ENCODE assay signal across 7 cellular contexts in genomic region chr12:108856428-108857157, GRCh38. TPM values are rescaled to one million over a fixed set of nuclear protein-coding genes. Genes with fewer than 3 reads are reported as not detected.
DNase-seq lines count a peak whose midpoint lies in the region; ATAC-seq lines count a peak whose summit lies in the region.

No MANE protein-coding gene starts in this region.

- 0% methylated on average over 24 of the region's 24 CpGs for WGBS in aorta, 2 donors

- H3K4me1 ChIP-seq in aorta (ENCODE audit: control insufficient read depth in 1 of 2, insufficient read depth in 2 of 2, low read length in 2 of 2): peaks cover 0 to 3% of the 10 kb centered on the region in 2 donors

- no peaks in the 10 kb centered on the region for H3K27me3 ChIP-seq in aorta (ENCODE audit: control insufficient read depth in 1 of 2, insufficient read depth in 2 of 2, low read length in 1 of 2)

- peak overlapping the region; percentile 83 to 94 for H3K27ac ChIP-seq in aorta (ENCODE audit: low read depth in 1 of 2, low read length in 2 of 2)

- H3K36me3 ChIP-seq in aorta (ENCODE audit: control insufficient read depth in 1 of 2, insufficient read depth in 2 of 2, low read length in 1 of 2): no peaks in the 10 kb centered on the region

- DNase-seq in RPMI8226: peak; percentile 18
- peak in 3 of 4 experiments; percentile 8 to 27 (median 24) for DNase-seq in activated naive CD4-positive, alpha-beta T cell (lab: John Stamatoyannopoulos, UW)
- peak in 40 of 42 donors; percentile 32 to 79 (median 60) for DNase-seq in head of caudate nucleus
- peak in 9 of 10 donors; percentile 41 to 92 (median 59) for DNase-seq in posterior cingulate gyrus
- peak; percentile 88 to 90 for DNase-seq in aorta

- H3K4me3 ChIP-seq in aorta (ENCODE audit: low read length in 2 of 2): peak overlapping the region; percentile 79 to 87

- intact Hi-C loops in head of caudate nucleus (cut with DNase I) (no loop called here), posterior cingulate gyrus (cut with DNase I) (loop anchor here (10.0 kb wide), 1 partner anchor 52 kb away; no protein-coding TSS in a partner anchor), aorta (cut with DNase I) (loop anchor here (2.0 to 10.0 kb wide), 3 partner anchors 49 to 294 kb away; partner anchors contain the start of genes ISCU (in 2 of the 2) and SART3 (in 1 of the 2))

- H3K9me3 ChIP-seq in aorta (ENCODE audit: control insufficient read depth, low read length): no peaks in the 10 kb centered on the region

- peak; percentile 26 for ATAC-seq in GM18867 (IDR thresholded peaks at IDR 0.05; ENCODE audit: unreplicated experiment)
- peak; percentile 19 for ATAC-seq in HG02884 (IDR thresholded peaks at IDR 0.05; ENCODE audit: unreplicated experiment)
- peak; percentile 42 for ATAC-seq in aorta (ENCODE audit: low FRiP score)

RNA-seq across cellular contexts. Expression of gene SSH1, which starts 0.8 kb away (rescaled TPM):
- total RNA-seq in aorta: 10 to 100 TPM; 60.4 to 61.6 TPM
- polyA plus RNA-seq in aorta: 10 to 100 TPM in 1 of 2 donors, 1 to 10 TPM in 1; 5.3 to 10.0 TPM

RNA-seq across cellular contexts. Expression of gene DAO, which starts 23.3 kb away (rescaled TPM):
- total RNA-seq in aorta: not detected
- not detected for polyA plus RNA-seq in aorta

Comparison
In these comparisons a context has a peak if more than half of its experiments do, and no peak if none do; other contexts are left out.
1. Peak in every context shown above with its lines: DNase-seq, ATAC-seq, H3K4me3 ChIP-seq and H3K27ac ChIP-seq.
2. DNase-seq: peak in every context shown above with its lines; median percentile 89 in aorta; 60 in head of caudate nucleus; 59 in posterior cingulate gyrus; 24 in activated naive CD4-positive, alpha-beta T cell; 18 in RPMI8226.